8 cellular contexts compared by ENCODE assay signal in the genomic region with DNA sequence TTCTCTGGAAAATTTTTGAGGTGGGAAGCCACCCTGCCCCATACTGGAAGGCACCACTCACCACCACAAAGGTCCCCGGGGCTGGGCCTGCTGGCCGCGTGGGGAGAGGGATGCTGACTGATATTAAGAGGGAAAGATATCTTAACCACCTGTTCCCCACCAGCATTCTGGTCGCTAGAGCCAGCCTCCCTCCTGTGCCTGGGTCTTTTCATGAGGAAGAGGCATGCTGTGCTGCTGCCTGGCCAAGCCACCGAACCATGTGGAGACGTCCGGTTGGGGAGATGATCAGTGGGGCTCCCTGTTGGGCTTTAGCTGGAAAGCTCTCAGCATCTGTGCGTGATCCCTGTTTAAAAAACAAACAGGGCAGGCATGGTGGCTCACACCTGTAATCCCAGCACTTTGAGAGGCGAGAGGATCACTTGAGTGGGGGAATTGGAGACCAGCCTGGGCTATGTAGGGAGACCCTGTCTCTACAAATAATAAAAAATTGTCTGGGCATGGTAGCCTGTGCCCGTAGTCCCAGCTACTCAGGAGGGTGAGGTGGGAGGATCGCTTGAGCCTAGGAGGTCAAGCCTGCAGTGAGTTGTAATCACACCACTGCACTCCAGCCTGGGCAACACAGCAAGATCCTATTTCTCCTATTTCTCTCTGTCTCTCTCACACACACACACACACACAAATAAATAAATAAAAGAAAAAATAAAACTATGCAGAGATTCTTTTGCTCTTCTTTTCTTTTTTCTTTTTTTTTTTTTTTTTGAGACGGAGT. TPM values are rescaled to one million over a fixed set of nuclear protein-coding genes. Genes with fewer than 3 reads are reported as not detected.
DNase-seq lines count a peak whose midpoint lies in the region; ATAC-seq, FAIRE-seq and TF ChIP-seq lines count a peak whose summit lies in the region.

No MANE protein-coding gene starts in this region.

- FAIRE-seq in H1 (lab: Jason Lieb, UNC): no peak

- H2BK5ac ChIP-seq in H1 (ENCODE audit: low read depth, low read length): no peak overlapping the region

- H3K27ac ChIP-seq in cardiac muscle cell: peak overlapping the region; percentile 91
- H3K27ac ChIP-seq in H1 (ENCODE audit: low read depth, low read length): no peak overlapping the region
- H3K27ac ChIP-seq in tibial nerve: peak overlapping the region in 3 of 4 donors; percentile 94 to 98 (median 97)

- H4K8ac ChIP-seq in H1 (ENCODE audit: extremely low read depth, insufficient read depth, low read length): 0 out of 2 replicates have a peak overlapping the region, but pooled peaks have one; percentile 9

- H3K79me1 ChIP-seq in H1 (ENCODE audit: low read depth, low read length): peaks cover 6% of the 10 kb centered on the region; the same call in 1 of the 2 replicates

- H3K4me1 ChIP-seq in cardiac muscle cell (ENCODE audit: low read depth) (peaks cover 6% of the 10 kb centered on the region), H1 (replicated peaks in 1 of 4; ENCODE audit: control insufficient read depth in 3 of 4, insufficient read depth in 4 of 4, low read length in 3 of 4) (peaks cover 0 to 4% (median under 1%) of the 10 kb centered on the region in 4 experiments; a peak in 3 of 7 replicates), tibial nerve (peaks cover 0 to 57% (median 19%) of the 10 kb centered on the region in 4 donors)

- no peak overlapping the region for H2AK5ac ChIP-seq in H1 (ENCODE audit: low read depth, low read length)

- TF ChIP-seq EP300 in H1 (IDR thresholded peaks at IDR 0.05; ENCODE audit: borderline replicate concordance in 1 of 2, low read depth in 2 of 2, low read length in 2 of 2) (no peak), tibial nerve (IDR thresholded peaks at IDR 0.05) (no peak)

- H3K4me3 ChIP-seq in cardiac muscle cell (peak overlapping the region; percentile 74), WI38 (ENCODE audit: low read depth, low read length) (peak overlapping the region; percentile 79), H1 (ENCODE audit: extremely low read depth in 1 of 4, insufficient read depth in 2 of 4, low read depth in 3 of 4, low read length in 4 of 4) (peak overlapping the region; percentile 82 to 98 (median 90)), tibial nerve (peak overlapping the region; percentile 66 to 86 (median 75))

- no peak for TF ChIP-seq CTCF in cardiac muscle cell (IDR thresholded peaks at IDR 0.05; ENCODE audit: low read depth, low read length)
- TF ChIP-seq CTCF in WI38 (IDR thresholded peaks at IDR 0.05; ENCODE audit: low read depth, low read length): no peak
- no peak for TF ChIP-seq CTCF in H1 (IDR thresholded peaks at IDR 0.05; ENCODE audit: control extremely low read depth in 1 of 3, insufficient read depth in 1 of 3, low read depth in 1 of 3, low read length in 3 of 3)
- no peak for TF ChIP-seq CTCF in tibial nerve (IDR thresholded peaks at IDR 0.05)

- H3K14ac ChIP-seq in H1 (ENCODE audit: insufficient read length): no peak overlapping the region

- peak overlapping the region; percentile 78 to 99 for H3K4me2 ChIP-seq in H1 (ENCODE audit: insufficient read depth in 1 of 2, low read depth in 2 of 2, low read length in 2 of 2)

- no peak overlapping the region for H3K23ac ChIP-seq in H1 (ENCODE audit: insufficient read length)

- DNase-seq in cardiac muscle cell (ENCODE audit: low read depth in 1 of 2, low spot score in 1 of 2) (peak in 1 of 2 donors; percentile 13), left ventricle myocardium superior (no peak), H1 (ENCODE audit: low read depth in 1 of 2, low spot score in 2 of 2) (peak in 1 of 2 experiments; percentile 60), myocyte (ENCODE audit: low read depth) (peak; percentile 81), tibial nerve (ENCODE audit: low spot score in 2 of 2) (no peak)

- CTCF ChIA-PET in H1 (lab: Charles Lee; ENCODE audit: partially characterized antibody): interaction anchor here (0.5 to 2.4 kb wide), 7 partner anchors 10 to 114 kb away, joined by 3 to 7 read pairs (median 4); no protein-coding TSS in a partner anchor

- no peak overlapping the region for H4K5ac ChIP-seq in H1 (ENCODE audit: insufficient read length, low read depth, low read length)

- H2AFZ ChIP-seq in H1 (ENCODE audit: low read length): no peak overlapping the region

- no peak overlapping the region for H2BK20ac ChIP-seq in H1 (ENCODE audit: low read length)

- H3K36me3 ChIP-seq in cardiac muscle cell (peaks cover 6% of the 10 kb centered on the region), H1 (ENCODE audit: control insufficient read depth in 2 of 4, insufficient read depth in 4 of 4, low read length in 3 of 4) (peaks cover 0 to 12% (median 3%) of the 10 kb centered on the region in 4 experiments; a peak in 4 of 8 replicates), tibial nerve (peaks cover 0 to 19% (median 0%) of the 10 kb centered on the region in 3 donors)

- 31% methylated on average over 11 of the region's 12 CpGs; no CpG with 5 or more reads in 1 of the 2 experiments for WGBS in H1 (ENCODE audit: extremely low coverage in 1 of 2, insufficient coverage in 1 of 2, insufficient read length in 1 of 2, insufficient replicate concordance in 2 of 2, low coverage in 1 of 2, low lambda C conversion rate in 2 of 2, missing lambda C conversion rate in 1 of 2), 2 experiments
- WGBS in tibial nerve, 2 donors: 32 to 38% methylated on average over 12 of the region's 12 CpGs

- H3K18ac ChIP-seq in H1 (ENCODE audit: extremely low read depth, low read length): no peak overlapping the region; the same call in 1 of the 2 replicates

- peaks cover 3 to 47% of the 10 kb centered on the region in 2 experiments; a peak in 3 of 4 replicates for H3K79me2 ChIP-seq in H1 (ENCODE audit: control insufficient read depth in 1 of 2, insufficient read depth in 2 of 2, low read length in 2 of 2)

- H2BK120ac ChIP-seq in H1 (replicated peaks; ENCODE audit: low read depth, low read length): no peak overlapping the region

- H2BK12ac ChIP-seq in H1 (ENCODE audit: low read depth, low read length): no peak overlapping the region

- no peak overlapping the region for H4K91ac ChIP-seq in H1 (replicated peaks; ENCODE audit: insufficient read length, low read length)

- intact Hi-C loops in left ventricle myocardium superior (cut with micrococcal nuclease): no loop called here

- POLR2A ChIA-PET in H1 (lab: Charles Lee; ENCODE audit: partially characterized antibody): interaction anchor here (0.8 to 3.1 kb wide), 7 partner anchors 7 to 274 kb away, joined by 3 to 22 read pairs (median 8); a partner anchor contains a TSS

- TF ChIP-seq POLR2A in H1 (IDR thresholded peaks at IDR 0.05; ENCODE audit: control extremely low read depth in 1 of 2, low read depth in 2 of 2, low read length in 2 of 2): 0 out of 3 replicates have a peak, but pooled peaks of 1 of the 2 experiments have one; percentile 22
- no peak for TF ChIP-seq POLR2A in tibial nerve (IDR thresholded peaks at IDR 0.05)

- H3K4ac ChIP-seq in H1 (replicated peaks; ENCODE audit: insufficient read length, low read depth, low read length): no peak overlapping the region

- H3K23me2 ChIP-seq in H1 (ENCODE audit: low read depth, low read length): peaks cover 7% of the 10 kb centered on the region

- H3K56ac ChIP-seq in H1 (replicated peaks; ENCODE audit: insufficient read length, low read depth, low read length): no peak overlapping the region

- no peak overlapping the region for H2BK15ac ChIP-seq in H1 (ENCODE audit: low read length)

- H3K27me3 ChIP-seq in cardiac muscle cell (no peaks in the 10 kb centered on the region), H1 (replicated peaks in 1 of 4; ENCODE audit: control insufficient read depth in 3 of 4, extremely low read depth in 1 of 4, insufficient read depth in 3 of 4, low read length in 3 of 4) (no peaks in the 10 kb centered on the region), tibial nerve (no peaks in the 10 kb centered on the region)

- H3K9ac ChIP-seq in H1 (replicated peaks in 1 of 4; ENCODE audit: extremely low read depth in 1 of 4, low read depth in 3 of 4, low read length in 3 of 4): peak overlapping the region in 2 of 4 experiments; percentile 87 to 92; a peak in 2 of 7 replicates

- peaks cover 0 to 2% of the 10 kb centered on the region in 2 experiments for H4K20me1 ChIP-seq in H1 (replicated peaks in 1 of 2; ENCODE audit: control insufficient read depth in 1 of 2, insufficient read depth in 2 of 2, low read length in 2 of 2)

- H3K9me3 ChIP-seq in cardiac muscle cell (ENCODE audit: low read depth): no peaks in the 10 kb centered on the region
- no peaks in the 10 kb centered on the region for H3K9me3 ChIP-seq in H1 (ENCODE audit: insufficient read depth in 2 of 2, low read depth in 1 of 2, low read length in 1 of 2)
- H3K9me3 ChIP-seq in tibial nerve: no peaks in the 10 kb centered on the region

- TF ChIP-seq RAD21 in H1 (IDR thresholded peaks at IDR 0.05 in 1 of 2, conservative IDR thresholded peaks at IDR 0.05 in 1 of 2; ENCODE audit: low read depth in 2 of 2, low read length in 2 of 2): no peak; a peak in 1 of 4 replicates

- ATAC-seq in left ventricle myocardium superior (no peak), GM21390 (IDR thresholded peaks at IDR 0.05; ENCODE audit: unreplicated experiment) (no peak), HG03045 (IDR thresholded peaks at IDR 0.05; ENCODE audit: unreplicated experiment) (no peak)

RNA-seq across cellular contexts. Expression of a gene that starts 1.0 kb away (rescaled TPM):
- total RNA-seq in cardiac muscle cell (12.5 and 14.8 TPM in 2 replicates), left ventricle myocardium superior (55.0 TPM), myocyte (32.7 and 53.1 TPM in 2 replicates), tibial nerve (10 to 100 TPM in 3 of 4 donors, 1 to 10 TPM in 1; 8.2 to 17.7 (median 13.7) TPM)
- polyA plus RNA-seq in cardiac muscle cell (15.9 and 20.0 TPM in 2 replicates), H1 (2011; rRNA removed) (19.9 and 27.3 TPM in 2 replicates)
- 30.9 and 31.7 TPM in 2 replicates for total RNA-seq in H1 (2021; fragmentation: NEBNext Ultra II Directional; extraction: Animal tissue kit (Norgen Biotek cat#: 25700))
- 17.9 TPM for polyA plus RNA-seq in H1 (2011; cell fraction: cytosol; rRNA removed)
- polyA plus RNA-seq in H1 (2011; cell fraction: nucleus; rRNA removed): 20.9 TPM
- polyA plus RNA-seq in H1 (2012, experiment 1 of 2): 16.8 to 22.5 TPM (median 19.6 TPM) in 4 replicates
- polyA plus RNA-seq in H1 (2012, experiment 2 of 2): 10.9 TPM
- polyA plus RNA-seq in H1 (2013, experiment 1 of 2): 10.5 TPM
- 11.6 TPM for polyA plus RNA-seq in H1 (2013, experiment 2 of 2)
- 51.9 and 54.2 TPM in 2 replicates for polyA minus RNA-seq in H1 (2011; rRNA and poly(A)+ RNA removed)
- 19.4 TPM for polyA minus RNA-seq in H1 (2011; cell fraction: cytosol; rRNA and poly(A)+ RNA removed)
- polyA minus RNA-seq in H1 (2011; cell fraction: nucleus; rRNA and poly(A)+ RNA removed): 24.2 TPM
- 42.8 TPM for polyA plus RNA-seq in myocyte (2012)

RNA-seq across cellular contexts. Expression of a gene that starts 1.2 kb away (rescaled TPM):
- 10.8 and 14.7 TPM in 2 replicates for total RNA-seq in cardiac muscle cell
- polyA plus RNA-seq in cardiac muscle cell: 9.8 and 13.2 TPM in 2 replicates
- 8.8 TPM for total RNA-seq in left ventricle myocardium superior
- total RNA-seq in H1 (2021; fragmentation: NEBNext Ultra II Directional; extraction: Animal tissue kit (Norgen Biotek cat#: 25700)): 6.8 and 8.0 TPM in 2 replicates
- polyA plus RNA-seq in H1 (2011; rRNA removed): 5.0 and 5.8 TPM in 2 replicates
- 6.7 TPM for polyA plus RNA-seq in H1 (2011; cell fraction: cytosol; rRNA removed)
- polyA plus RNA-seq in H1 (2011; cell fraction: nucleus; rRNA removed): 3.0 TPM
- polyA plus RNA-seq in H1 (2012, experiment 1 of 2): 7.3 to 11.9 TPM (median 8.5 TPM) in 4 replicates
- polyA plus RNA-seq in H1 (2012, experiment 2 of 2): 7.9 TPM
- polyA plus RNA-seq in H1 (2013, experiment 1 of 2): 7.3 TPM
- polyA plus RNA-seq in H1 (2013, experiment 2 of 2): 7.7 TPM
- polyA minus RNA-seq in H1 (2011; rRNA and poly(A)+ RNA removed): 1.0 and 1.4 TPM in 2 replicates
- polyA minus RNA-seq in H1 (2011; cell fraction: cytosol; rRNA and poly(A)+ RNA removed): 2.7 TPM
- 2.3 TPM for polyA minus RNA-seq in H1 (2011; cell fraction: nucleus; rRNA and poly(A)+ RNA removed)
- 6.9 and 8.9 TPM in 2 replicates for total RNA-seq in myocyte
- 14.6 TPM for polyA plus RNA-seq in myocyte (2012)
- 10 to 100 TPM in 1 of 4 donors, 1 to 10 TPM in 2, under 1 TPM in 1; 0.59 to 20.3 (median 5.2) TPM for total RNA-seq in tibial nerve
